ENCODE assay signal across 8 cellular contexts in genomic region chr19:47247308-47247990, GRCh38. TPM values are rescaled to one million over a fixed set of nuclear protein-coding genes. Genes with fewer than 3 reads are reported as not detected.
A peak's percentile ranks its signal among the peaks of the same experiment; 100 is the strongest.
DNase-seq lines count a peak whose midpoint lies in the region; ATAC-seq and TF ChIP-seq lines count a peak whose summit lies in the region.

No MANE protein-coding gene starts in this region.

- no peaks in the 10 kb centered on the region for H3K9me2 ChIP-seq in Loucy (replicated peaks; ENCODE audit: low read depth, low read length)

- H2AFZ ChIP-seq in Loucy (ENCODE audit: low read length): no peak overlapping the region

- ATAC-seq in GM21515 (IDR thresholded peaks at IDR 0.05; ENCODE audit: unreplicated experiment): no peak

- TF ChIP-seq CTCF in Loucy (conservative IDR thresholded peaks at IDR 0.05; ENCODE audit: low read length) (peak; percentile 95), ascending aorta (IDR thresholded peaks at IDR 0.05) (peak; percentile 88 to 91 (median 89))

- H3K4me1 ChIP-seq in Loucy (ENCODE audit: insufficient read depth, low read length, poor library complexity, severe bottlenecking) (peaks cover 13% of the 10 kb centered on the region), ascending aorta (peaks cover 10 to 14% of the 10 kb centered on the region in 2 donors)

- intact Hi-C loops in ascending aorta (cut with DNase I): loop anchor here (1.0 to 10.0 kb wide), 2 partner anchors 98 to 623 kb away; partner anchors contain the start of gene PTGIR

- H3K4me2 ChIP-seq in Loucy (ENCODE audit: low read depth, low read length, poor library complexity, severe bottlenecking): no peak overlapping the region

- peaks cover 4% of the 10 kb centered on the region; the same call in 1 of the 2 replicates for H3F3A ChIP-seq in Loucy (ENCODE audit: low read depth)

- no peaks in the 10 kb centered on the region for H3K36me3 ChIP-seq in Loucy (ENCODE audit: insufficient read depth, low read length)
- no peaks in the 10 kb centered on the region for H3K36me3 ChIP-seq in ascending aorta

- peaks cover 4% of the 10 kb centered on the region for H3K27me3 ChIP-seq in Loucy (ENCODE audit: insufficient read depth, low read length, poor library complexity, severe bottlenecking)
- no peaks in the 10 kb centered on the region for H3K27me3 ChIP-seq in ascending aorta

- H3K9me3 ChIP-seq in Loucy (ENCODE audit: insufficient read depth, low read depth, low read length) (no peaks in the 10 kb centered on the region), ascending aorta (no peaks in the 10 kb centered on the region)

- no peak overlapping the region for H3K9ac ChIP-seq in Loucy (ENCODE audit: low read depth, low read length, poor library complexity, severe bottlenecking)

- H3K27ac ChIP-seq in ascending aorta: no peak overlapping the region

- H3K4me3 ChIP-seq in Loucy (ENCODE audit: low read length, poor library complexity, severe bottlenecking) (no peak overlapping the region), ascending aorta (no peak overlapping the region)

- H4K20me1 ChIP-seq in Loucy (ENCODE audit: insufficient read depth, low read length, poor library complexity, severe bottlenecking): no peaks in the 10 kb centered on the region

- DNase-seq in DMS53 treated with DMSO at 0.1 percent for 48 hours (lab: John Stamatoyannopoulos, UW; ENCODE audit: unreplicated experiment): peak; percentile 60
- peak; percentile 54 for DNase-seq in T1000 (lab: John Stamatoyannopoulos, UW)
- peak in 1 of 2 donors; percentile 90 for DNase-seq in ascending aorta (ENCODE audit: low spot score in 2 of 2)
- peak in 43 of 51 donors; percentile 4 to 77 (median 44) for DNase-seq in hypothalamus (lab: John Stamatoyannopoulos, UW)
- DNase-seq in stimulated activated CD4-positive, alpha-beta T cell treated with anti-CD3 and anti-CD28 coated beads, Interleukin-12 subunit alpha, Interleukin-12 subunit beta, amount 100 ng/mL, for 24 hours (ENCODE audit: low read depth in 2 of 2): peak; percentile 62 to 77
- no peak for DNase-seq in putamen (ENCODE audit: low spot score)

- no peaks in the 10 kb centered on the region for H3K79me2 ChIP-seq in Loucy (ENCODE audit: insufficient read depth, low read length)

RNA-seq across cellular contexts. Expression of gene CCDC9, which starts 8.9 kb away (rescaled TPM):
- 45.3 TPM for total RNA-seq in ascending aorta

RNA-seq across cellular contexts. Expression of gene BBC3, which starts 16.4 kb away (rescaled TPM):
- 14.9 TPM for total RNA-seq in ascending aorta

RNA-seq across cellular contexts. Expression of gene INAFM1, which starts 27.2 kb away (rescaled TPM):
- total RNA-seq in ascending aorta: 33.7 TPM
